ENCODE assay signal across 1 cellular context in the genomic region with DNA sequence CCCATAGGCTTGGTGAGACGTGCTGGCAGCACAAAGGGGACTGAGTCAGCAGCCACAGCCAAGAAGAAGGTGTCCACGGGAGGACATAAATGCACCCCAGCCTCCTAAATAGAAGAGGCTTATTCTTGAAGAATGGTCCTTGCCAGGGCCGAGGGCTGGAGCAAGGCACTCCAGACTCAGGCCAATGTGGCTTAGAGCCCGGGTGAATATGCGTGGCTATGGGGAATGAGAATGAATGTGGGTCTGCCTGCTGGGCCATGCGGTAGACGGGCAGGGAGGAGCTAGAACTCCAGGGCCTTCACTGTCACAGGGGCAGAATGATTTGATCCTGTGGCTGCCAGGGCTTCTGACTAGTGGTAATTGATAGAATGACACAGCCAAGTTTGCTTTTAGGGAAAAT.
TF ChIP-seq lines count a peak whose summit lies in the region.

No MANE protein-coding gene starts in this region.

TF ChIP-seq in GM23338, 12 proteins besides CTCF, POLR2A, EP300 and RAD21 (continued from another document):
- TF ChIP-seq, protein P1, sequence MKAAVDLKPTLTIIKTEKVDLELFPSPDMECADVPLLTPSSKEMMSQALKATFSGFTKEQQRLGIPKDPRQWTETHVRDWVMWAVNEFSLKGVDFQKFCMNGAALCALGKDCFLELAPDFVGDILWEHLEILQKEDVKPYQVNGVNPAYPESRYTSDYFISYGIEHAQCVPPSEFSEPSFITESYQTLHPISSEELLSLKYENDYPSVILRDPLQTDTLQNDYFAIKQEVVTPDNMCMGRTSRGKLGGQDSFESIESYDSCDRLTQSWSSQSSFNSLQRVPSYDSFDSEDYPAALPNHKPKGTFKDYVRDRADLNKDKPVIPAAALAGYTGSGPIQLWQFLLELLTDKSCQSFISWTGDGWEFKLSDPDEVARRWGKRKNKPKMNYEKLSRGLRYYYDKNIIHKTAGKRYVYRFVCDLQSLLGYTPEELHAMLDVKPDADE (IDR thresholded peaks at IDR 0.05): no peak
- TF ChIP-seq ZNF331 (CRISPR knock-in tag; IDR thresholded peaks at IDR 0.05; ENCODE audit: low read depth) (no peak), NANOG (IDR thresholded peaks at IDR 0.05; ENCODE audit: borderline replicate concordance) (no peak), JUNB (IDR thresholded peaks at IDR 0.05; ENCODE audit: unreplicated experiment) (no peak)
- TF ChIP-seq, protein P2, sequence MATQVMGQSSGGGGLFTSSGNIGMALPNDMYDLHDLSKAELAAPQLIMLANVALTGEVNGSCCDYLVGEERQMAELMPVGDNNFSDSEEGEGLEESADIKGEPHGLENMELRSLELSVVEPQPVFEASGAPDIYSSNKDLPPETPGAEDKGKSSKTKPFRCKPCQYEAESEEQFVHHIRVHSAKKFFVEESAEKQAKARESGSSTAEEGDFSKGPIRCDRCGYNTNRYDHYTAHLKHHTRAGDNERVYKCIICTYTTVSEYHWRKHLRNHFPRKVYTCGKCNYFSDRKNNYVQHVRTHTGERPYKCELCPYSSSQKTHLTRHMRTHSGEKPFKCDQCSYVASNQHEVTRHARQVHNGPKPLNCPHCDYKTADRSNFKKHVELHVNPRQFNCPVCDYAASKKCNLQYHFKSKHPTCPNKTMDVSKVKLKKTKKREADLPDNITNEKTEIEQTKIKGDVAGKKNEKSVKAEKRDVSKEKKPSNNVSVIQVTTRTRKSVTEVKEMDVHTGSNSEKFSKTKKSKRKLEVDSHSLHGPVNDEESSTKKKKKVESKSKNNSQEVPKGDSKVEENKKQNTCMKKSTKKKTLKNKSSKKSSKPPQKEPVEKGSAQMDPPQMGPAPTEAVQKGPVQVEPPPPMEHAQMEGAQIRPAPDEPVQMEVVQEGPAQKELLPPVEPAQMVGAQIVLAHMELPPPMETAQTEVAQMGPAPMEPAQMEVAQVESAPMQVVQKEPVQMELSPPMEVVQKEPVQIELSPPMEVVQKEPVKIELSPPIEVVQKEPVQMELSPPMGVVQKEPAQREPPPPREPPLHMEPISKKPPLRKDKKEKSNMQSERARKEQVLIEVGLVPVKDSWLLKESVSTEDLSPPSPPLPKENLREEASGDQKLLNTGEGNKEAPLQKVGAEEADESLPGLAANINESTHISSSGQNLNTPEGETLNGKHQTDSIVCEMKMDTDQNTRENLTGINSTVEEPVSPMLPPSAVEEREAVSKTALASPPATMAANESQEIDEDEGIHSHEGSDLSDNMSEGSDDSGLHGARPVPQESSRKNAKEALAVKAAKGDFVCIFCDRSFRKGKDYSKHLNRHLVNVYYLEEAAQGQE (IDR thresholded peaks at IDR 0.05; ENCODE audit: unreplicated experiment): no peak
- TF ChIP-seq, protein P3, sequence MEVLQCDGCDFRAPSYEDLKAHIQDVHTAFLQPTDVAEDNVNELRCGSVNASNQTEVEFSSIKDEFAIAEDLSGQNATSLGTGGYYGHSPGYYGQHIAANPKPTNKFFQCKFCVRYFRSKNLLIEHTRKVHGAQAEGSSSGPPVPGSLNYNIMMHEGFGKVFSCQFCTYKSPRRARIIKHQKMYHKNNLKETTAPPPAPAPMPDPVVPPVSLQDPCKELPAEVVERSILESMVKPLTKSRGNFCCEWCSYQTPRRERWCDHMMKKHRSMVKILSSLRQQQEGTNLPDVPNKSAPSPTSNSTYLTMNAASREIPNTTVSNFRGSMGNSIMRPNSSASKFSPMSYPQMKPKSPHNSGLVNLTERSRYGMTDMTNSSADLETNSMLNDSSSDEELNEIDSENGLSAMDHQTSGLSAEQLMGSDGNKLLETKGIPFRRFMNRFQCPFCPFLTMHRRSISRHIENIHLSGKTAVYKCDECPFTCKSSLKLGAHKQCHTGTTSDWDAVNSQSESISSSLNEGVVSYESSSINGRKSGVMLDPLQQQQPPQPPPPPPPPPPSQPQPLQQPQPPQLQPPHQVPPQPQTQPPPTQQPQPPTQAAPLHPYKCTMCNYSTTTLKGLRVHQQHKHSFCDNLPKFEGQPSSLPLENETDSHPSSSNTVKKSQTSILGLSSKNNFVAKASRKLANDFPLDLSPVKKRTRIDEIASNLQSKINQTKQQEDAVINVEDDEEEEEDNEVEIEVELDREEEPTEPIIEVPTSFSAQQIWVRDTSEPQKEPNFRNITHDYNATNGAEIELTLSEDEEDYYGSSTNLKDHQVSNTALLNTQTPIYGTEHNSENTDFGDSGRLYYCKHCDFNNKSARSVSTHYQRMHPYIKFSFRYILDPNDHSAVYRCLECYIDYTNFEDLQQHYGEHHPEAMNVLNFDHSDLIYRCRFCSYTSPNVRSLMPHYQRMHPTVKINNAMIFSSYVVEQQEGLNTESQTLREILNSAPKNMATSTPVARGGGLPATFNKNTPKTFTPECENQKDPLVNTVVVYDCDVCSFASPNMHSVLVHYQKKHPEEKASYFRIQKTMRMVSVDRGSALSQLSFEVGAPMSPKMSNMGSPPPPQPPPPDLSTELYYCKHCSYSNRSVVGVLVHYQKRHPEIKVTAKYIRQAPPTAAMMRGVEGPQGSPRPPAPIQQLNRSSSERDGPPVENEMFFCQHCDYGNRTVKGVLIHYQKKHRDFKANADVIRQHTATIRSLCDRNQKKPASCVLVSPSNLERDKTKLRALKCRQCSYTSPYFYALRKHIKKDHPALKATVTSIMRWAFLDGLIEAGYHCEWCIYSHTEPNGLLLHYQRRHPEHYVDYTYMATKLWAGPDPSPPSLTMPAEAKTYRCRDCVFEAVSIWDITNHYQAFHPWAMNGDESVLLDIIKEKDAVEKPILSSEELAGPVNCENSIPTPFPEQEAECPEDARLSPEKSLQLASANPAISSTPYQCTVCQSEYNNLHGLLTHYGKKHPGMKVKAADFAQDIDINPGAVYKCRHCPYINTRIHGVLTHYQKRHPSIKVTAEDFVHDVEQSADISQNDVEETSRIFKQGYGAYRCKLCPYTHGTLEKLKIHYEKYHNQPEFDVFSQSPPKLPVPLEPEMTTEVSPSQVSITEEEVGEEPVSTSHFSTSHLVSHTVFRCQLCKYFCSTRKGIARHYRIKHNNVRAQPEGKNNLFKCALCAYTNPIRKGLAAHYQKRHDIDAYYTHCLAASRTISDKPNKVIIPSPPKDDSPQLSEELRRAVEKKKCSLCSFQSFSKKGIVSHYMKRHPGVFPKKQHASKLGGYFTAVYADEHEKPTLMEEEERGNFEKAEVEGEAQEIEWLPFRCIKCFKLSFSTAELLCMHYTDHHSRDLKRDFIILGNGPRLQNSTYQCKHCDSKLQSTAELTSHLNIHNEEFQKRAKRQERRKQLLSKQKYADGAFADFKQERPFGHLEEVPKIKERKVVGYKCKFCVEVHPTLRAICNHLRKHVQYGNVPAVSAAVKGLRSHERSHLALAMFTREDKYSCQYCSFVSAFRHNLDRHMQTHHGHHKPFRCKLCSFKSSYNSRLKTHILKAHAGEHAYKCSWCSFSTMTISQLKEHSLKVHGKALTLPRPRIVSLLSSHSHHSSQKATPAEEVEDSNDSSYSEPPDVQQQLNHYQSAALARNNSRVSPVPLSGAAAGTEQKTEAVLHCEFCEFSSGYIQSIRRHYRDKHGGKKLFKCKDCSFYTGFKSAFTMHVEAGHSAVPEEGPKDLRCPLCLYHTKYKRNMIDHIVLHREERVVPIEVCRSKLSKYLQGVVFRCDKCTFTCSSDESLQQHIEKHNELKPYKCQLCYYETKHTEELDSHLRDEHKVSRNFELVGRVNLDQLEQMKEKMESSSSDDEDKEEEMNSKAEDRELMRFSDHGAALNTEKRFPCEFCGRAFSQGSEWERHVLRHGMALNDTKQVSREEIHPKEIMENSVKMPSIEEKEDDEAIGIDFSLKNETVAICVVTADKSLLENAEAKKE (CRISPR knock-in tag; IDR thresholded peaks at IDR 0.05): no peak
